8 cellular contexts compared by ENCODE assay signal in the genomic region with DNA sequence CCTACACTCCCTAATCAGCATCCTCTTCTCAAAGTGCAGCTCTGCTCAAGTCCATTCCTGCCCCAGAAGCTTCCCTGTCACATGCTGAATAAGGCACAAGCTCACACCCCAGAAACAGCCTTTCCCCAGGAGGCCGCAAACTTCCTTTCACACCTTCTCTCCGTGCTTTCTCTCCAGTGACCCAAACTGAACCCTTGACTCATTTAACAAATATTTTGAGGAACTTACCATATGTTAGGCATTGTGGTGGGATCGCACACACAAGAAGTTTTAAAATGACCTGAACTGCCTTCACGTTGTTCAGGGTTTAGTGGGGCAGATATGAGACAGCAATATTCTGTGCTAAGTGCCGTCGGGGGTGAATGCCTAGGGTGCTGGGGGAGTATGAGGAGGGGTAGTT.
A peak's percentile ranks its signal among the peaks of the same experiment; 100 is the strongest.
DNase-seq lines count a peak whose midpoint lies in the region; ATAC-seq, FAIRE-seq and TF ChIP-seq lines count a peak whose summit lies in the region.

No MANE protein-coding gene starts in this region.

- H3K4me1 ChIP-seq in osteoblast (ENCODE audit: insufficient read depth, low read length) = peaks cover 3% of the 10 kb centered on the region

- no peaks in the 10 kb centered on the region for H3K9me3 ChIP-seq in osteoblast (ENCODE audit: low read depth, low read length)

- H3K79me2 ChIP-seq in osteoblast (ENCODE audit: insufficient read depth, low read length) = no peaks in the 10 kb centered on the region

- no peak overlapping the region for H2AFZ ChIP-seq in osteoblast (ENCODE audit: low read length)

- TF ChIP-seq CTCF in bronchial epithelial cell (IDR thresholded peaks at IDR 0.05; ENCODE audit: insufficient read depth, low read length, severe bottlenecking) = no peak
- TF ChIP-seq CTCF in osteoblast (IDR thresholded peaks at IDR 0.05; ENCODE audit: extremely low read depth, low read depth, low read length) = no peak

- H3K4me3 ChIP-seq in bronchial epithelial cell (ENCODE audit: low read depth, low read length) (no peak overlapping the region), osteoblast (ENCODE audit: insufficient read depth, low read length) (no peak overlapping the region)

- ATAC-seq in GM18499 (IDR thresholded peaks at IDR 0.05; ENCODE audit: insufficient read depth, unreplicated experiment) (peak; percentile 79), GM21576 (IDR thresholded peaks at IDR 0.05; ENCODE audit: unreplicated experiment) (peak; percentile 65), HG03457 (IDR thresholded peaks at IDR 0.05; ENCODE audit: unreplicated experiment) (peak; percentile 64), Right ventricle myocardium superior (ENCODE audit: poor library complexity) (no peak)

- H3K27ac ChIP-seq in osteoblast (ENCODE audit: low read depth, low read length) = no peak overlapping the region

- H3K27me3 ChIP-seq in bronchial epithelial cell (ENCODE audit: control insufficient read depth, insufficient read depth, low read length) (no peaks in the 10 kb centered on the region), osteoblast (ENCODE audit: insufficient read depth, low read length) (no peaks in the 10 kb centered on the region)

- no peaks in the 10 kb centered on the region for H4K20me1 ChIP-seq in osteoblast (ENCODE audit: insufficient read depth, low read length)

- intact Hi-C loops in Right ventricle myocardium superior (cut with DNase I) = no loop called here

- no peak overlapping the region for H3K4me2 ChIP-seq in osteoblast (ENCODE audit: insufficient read depth, low read length)

- H3K36me3 ChIP-seq in bronchial epithelial cell (ENCODE audit: control insufficient read depth, insufficient read depth, low read length) = no peaks in the 10 kb centered on the region
- no peaks in the 10 kb centered on the region for H3K36me3 ChIP-seq in osteoblast (ENCODE audit: insufficient read depth, low read length)

- FAIRE-seq in bronchial epithelial cell (lab: Jason Lieb, UNC) = no peak

- peak; percentile 78 for DNase-seq in bronchial epithelial cell (ENCODE audit: low read depth)
- no peak for DNase-seq in osteoblast (ENCODE audit: insufficient read length, low spot score, missing footprints)
- DNase-seq in Right ventricle myocardium superior = no peak
- DNase-seq in DMS79 treated with DMSO at 0.1 percent for 48 hours (lab: John Stamatoyannopoulos, UW) = no peak
- DNase-seq in HuH-7 (ENCODE audit: low spot score) = no peak
